29 cellular contexts compared by ENCODE assay signal in the genomic region with DNA sequence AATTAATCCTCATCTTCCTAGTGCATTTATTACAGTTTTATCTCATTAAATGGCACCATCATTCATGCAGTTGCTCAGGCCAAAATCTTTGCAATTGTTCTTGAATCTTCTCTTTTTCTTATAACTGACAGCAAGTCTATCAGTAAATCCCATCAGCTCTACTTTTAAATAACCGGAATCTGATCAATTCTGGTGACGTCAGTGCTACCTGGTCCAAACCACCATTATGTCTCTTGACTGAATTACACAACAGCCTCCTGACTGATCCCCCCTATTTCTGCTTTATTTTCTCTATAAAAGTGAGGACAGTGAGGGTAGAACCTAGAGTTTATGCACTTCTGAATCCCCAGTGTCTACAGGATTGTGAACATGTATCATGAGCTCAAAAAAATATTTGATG.
A peak's percentile ranks its signal among the peaks of the same experiment; 100 is the strongest.
DNase-seq lines count a peak whose midpoint lies in the region; ATAC-seq, FAIRE-seq and TF ChIP-seq lines count a peak whose summit lies in the region.
"Had no signal": no experiment of that assay in that cellular context is flagged by ENCODE, and none has a peak within 500 bp of the region (broad histone marks: within the 10 kb centered on the region; RNA-seq: fewer than 3 reads in every experiment).

No MANE protein-coding gene starts in this region.

- H3K9me3 ChIP-seq in HepG2 (ENCODE audit: low read length): peaks cover 11% of the 10 kb centered on the region; the same call in 1 of the 2 replicates
- H3K9me3 ChIP-seq in right lobe of liver: no peaks in the 10 kb centered on the region
- H3K9me3 ChIP-seq: A549, BE2C, BLaER1, Caco-2 had no signal

- H3K36me3 ChIP-seq in HepG2 (replicated peaks in 1 of 2; ENCODE audit: control insufficient read depth in 1 of 2, insufficient read depth in 2 of 2, low read length in 2 of 2) (no peaks in the 10 kb centered on the region), right lobe of liver (no peaks in the 10 kb centered on the region)
- H3K36me3 ChIP-seq: BE2C; BLaER1; BLaER1 treated with 17β-estradiol and CSF1 and Interleukin-3, amounts not matched to agents 10 nM and 100 nM had no signal

- no peak overlapping the region for H3K4me3 ChIP-seq in HepG2 (replicated peaks in 1 of 3; ENCODE audit: insufficient read depth in 1 of 3, low read depth in 2 of 3, low read length in 3 of 3)
- H3K4me3 ChIP-seq in right lobe of liver: no peak overlapping the region
- H3K4me3 ChIP-seq: A549; BLaER1; BLaER1 treated with 17β-estradiol and CSF1 and Interleukin-3, amounts not matched to agents 10 nM and 100 nM had no signal

- TF ChIP-seq CTCF in HepG2 (CRISPR knock-in tag; IDR thresholded peaks at IDR 0.05) (no peak), right lobe of liver (IDR thresholded peaks at IDR 0.05) (no peak)

- no peak overlapping the region for H2AFZ ChIP-seq in HepG2 (ENCODE audit: low read length)

- POLR2A ChIA-PET in HepG2 (lab: Yijun Ruan, JAX): no interaction called here

- no peak for FAIRE-seq in HepG2 (lab: Jason Lieb, UNC)
- FAIRE-seq: A204.1, A549, D721Med had no signal

- no peaks in the 10 kb centered on the region for H4K20me1 ChIP-seq in HepG2 (ENCODE audit: insufficient read depth, low read length)
- H4K20me1 ChIP-seq: BLaER1; BLaER1 treated with 17β-estradiol and CSF1 and Interleukin-3, amounts not matched to agents 10 nM and 100 nM had no signal

- H3K27me3 ChIP-seq in HepG2 (ENCODE audit: control insufficient read depth in 1 of 2, insufficient read depth in 2 of 2, low read length in 2 of 2): no peaks in the 10 kb centered on the region
- no peaks in the 10 kb centered on the region for H3K27me3 ChIP-seq in right lobe of liver
- H3K27me3 ChIP-seq: BE2C; BLaER1; BLaER1 treated with 17β-estradiol and CSF1 and Interleukin-3, amounts not matched to agents 10 nM and 100 nM had no signal

- no peak for TF ChIP-seq RAD21 in HepG2 (CRISPR knock-in tag; IDR thresholded peaks at IDR 0.05)

- H3K27ac ChIP-seq in HepG2 (ENCODE audit: extremely low read length, insufficient read depth, low read length): no peak overlapping the region
- H3K27ac ChIP-seq in right lobe of liver: no peak overlapping the region
- H3K27ac ChIP-seq: 22Rv1; A549; BLaER1; BLaER1 treated with 17β-estradiol and CSF1 and Interleukin-3, amounts not matched to agents 10 nM and 100 nM; C4-2B had no signal

- intact Hi-C loops in HepG2 (cut with micrococcal nuclease; ENCODE audit: unreplicated experiment): no loop called here
- intact Hi-C loops in right lobe of liver (cut with DNase I): no loop called here

- in situ Hi-C loops in HepG2 (cut with HindIII; ENCODE audit: extremely low pct_ligation_motif_present, low pct_unique_long_range_greater_than_20kb): no loop called here

- 2% methylated on average over 2 of the region's 2 CpGs for WGBS in HepG2 (ENCODE audit: low lambda C conversion rate)
- 48% methylated on average over 2 of the region's 2 CpGs for WGBS in right lobe of liver (ENCODE audit: insufficient coverage, low coverage, low lambda C conversion rate, missing lambda C conversion rate)

- CTCF ChIA-PET in HepG2 (lab: Yijun Ruan, JAX; ENCODE audit: low intra/inter-chr PET ratio, low total read pairs): no interaction called here

- no peaks in the 10 kb centered on the region for H3K79me2 ChIP-seq in HepG2 (ENCODE audit: insufficient read depth, low read length)

- H3K4me1 ChIP-seq in HepG2 (ENCODE audit: insufficient read depth, low read length) (no peaks in the 10 kb centered on the region), right lobe of liver (no peaks in the 10 kb centered on the region)
- H3K4me1 ChIP-seq: A549; BE2C; BLaER1; BLaER1 treated with 17β-estradiol and CSF1 and Interleukin-3, amounts not matched to agents 10 nM and 100 nM; Caco-2 had no signal

- ATAC-seq in HepG2 (no peak), right lobe of liver (no peak)
- ATAC-seq: A549; CD8-positive, alpha-beta T cell had no signal

- H3K4me2 ChIP-seq in HepG2 (ENCODE audit: low read depth, low read length): no peak overlapping the region
- H3K4me2 ChIP-seq: A549; BLaER1; BLaER1 treated with 17β-estradiol and CSF1 and Interleukin-3, amounts not matched to agents 10 nM and 100 nM had no signal

- H3K9ac ChIP-seq in HepG2 (ENCODE audit: insufficient read depth, low read depth, low read length): no peak overlapping the region
- H3K9ac ChIP-seq: BLaER1; BLaER1 treated with 17β-estradiol and CSF1 and Interleukin-3, amounts not matched to agents 10 nM and 100 nM had no signal

- BruUV-seq in HepG2 (replicated peaks; lab: Mats Ljungman, UMichigan): no TSS peak

- DNase-seq in HepG2 (ENCODE audit: low spot score) (no peak), right lobe of liver (no peak)
- DNase-seq: 8988T; ACHN; AML-193; BE2C; C1 segment of cervical spinal cord; Caco-2; Calu3; CD4-positive, alpha-beta memory T cell; CD4-positive, alpha-beta T cell; CD4-positive, CD25-positive, alpha-beta regulatory T cell; CD8-positive, alpha-beta memory T cell; CD8-positive, alpha-beta T cell; COR-L47; DMS 273 treated with DMSO at 0.1 percent for 48 hours; DMS153; DMS53; DMS79; DMS79 treated with DMSO at 0.1 percent for 48 hours; DND-41; EL had no signal

- no peak for TF ChIP-seq POLR2A in HepG2 (IDR thresholded peaks at IDR 0.05; ENCODE audit: insufficient read depth in 1 of 2, low read depth in 2 of 2, low read length in 2 of 2)
- TF ChIP-seq POLR2A in right lobe of liver (IDR thresholded peaks at IDR 0.05): no peak

- TF ChIP-seq EP300 in HepG2 (IDR thresholded peaks at IDR 0.05; ENCODE audit: low read depth in 2 of 2, low read length in 2 of 2) (no peak), HepG2 (CRISPR knock-in tag; IDR thresholded peaks at IDR 0.05; ENCODE audit: borderline replicate concordance) (no peak)

TF ChIP-seq in HepG2, 621 proteins besides CTCF, POLR2A, EP300 and RAD21:
- TF ChIP-seq SIN3B (IDR thresholded peaks at IDR 0.05; ENCODE audit: low read length): no peak
- TF ChIP-seq, protein P1, sequence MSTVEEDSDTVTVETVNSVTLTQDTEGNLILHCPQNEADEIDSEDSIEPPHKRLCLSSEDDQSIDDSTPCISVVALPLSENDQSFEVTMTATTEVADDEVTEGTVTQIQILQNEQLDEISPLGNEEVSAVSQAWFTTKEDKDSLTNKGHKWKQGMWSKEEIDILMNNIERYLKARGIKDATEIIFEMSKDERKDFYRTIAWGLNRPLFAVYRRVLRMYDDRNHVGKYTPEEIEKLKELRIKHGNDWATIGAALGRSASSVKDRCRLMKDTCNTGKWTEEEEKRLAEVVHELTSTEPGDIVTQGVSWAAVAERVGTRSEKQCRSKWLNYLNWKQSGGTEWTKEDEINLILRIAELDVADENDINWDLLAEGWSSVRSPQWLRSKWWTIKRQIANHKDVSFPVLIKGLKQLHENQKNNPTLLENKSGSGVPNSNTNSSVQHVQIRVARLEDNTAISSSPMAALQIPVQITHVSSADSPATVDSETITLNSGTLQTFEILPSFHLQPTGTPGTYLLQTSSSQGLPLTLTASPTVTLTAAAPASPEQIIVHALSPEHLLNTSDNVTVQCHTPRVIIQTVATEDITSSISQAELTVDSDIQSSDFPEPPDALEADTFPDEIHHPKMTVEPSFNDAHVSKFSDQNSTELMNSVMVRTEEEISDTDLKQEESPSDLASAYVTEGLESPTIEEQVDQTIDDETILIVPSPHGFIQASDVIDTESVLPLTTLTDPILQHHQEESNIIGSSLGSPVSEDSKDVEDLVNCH (CRISPR knock-in tag; IDR thresholded peaks at IDR 0.05): no peak
- peak; percentile 87 for TF ChIP-seq CREB1 (IDR thresholded peaks at IDR 0.05)
- no peak for TF ChIP-seq CREB1 (CRISPR knock-in tag; IDR thresholded peaks at IDR 0.05)
- peak; percentile 70 for TF ChIP-seq ATF7 (IDR thresholded peaks at IDR 0.05)
- TF ChIP-seq ATF7 (CRISPR knock-in tag; IDR thresholded peaks at IDR 0.05): no peak
- TF ChIP-seq NCOR1 (IDR thresholded peaks at IDR 0.05; ENCODE audit: borderline replicate concordance, low read length): no peak
